ENCODE assay signal across 9 cellular contexts in the genomic region with DNA sequence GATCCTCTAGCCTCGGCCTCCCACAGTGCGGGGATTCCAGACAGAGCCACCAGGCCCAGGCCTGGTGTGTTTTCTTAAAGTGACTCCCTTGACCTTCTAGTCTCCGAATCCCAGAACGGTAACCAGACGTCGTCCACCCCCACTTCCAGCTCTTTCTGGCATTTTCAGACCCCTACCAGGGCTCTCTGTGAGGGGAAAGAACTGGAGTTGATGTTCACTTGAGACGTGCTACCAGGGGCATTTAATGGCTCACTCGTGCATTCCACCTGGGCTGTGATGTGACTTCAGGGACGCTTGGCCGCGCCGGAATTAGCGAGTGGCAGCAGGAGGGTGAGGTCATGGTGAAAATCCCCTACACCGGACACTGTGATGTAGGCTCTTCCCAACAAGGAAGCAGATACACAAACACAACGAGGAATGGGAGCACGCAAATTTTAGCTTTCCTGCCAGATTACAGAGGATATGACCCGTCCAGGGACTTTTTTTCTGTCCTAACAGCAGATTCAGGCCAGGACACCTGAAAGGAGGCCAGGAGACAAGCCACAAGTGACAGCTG. TPM values are rescaled to one million over a fixed set of nuclear protein-coding genes. Genes with fewer than 3 reads are reported as not detected.
DNase-seq lines count a peak whose midpoint lies in the region; ATAC-seq, FAIRE-seq and TF ChIP-seq lines count a peak whose summit lies in the region.
"Had no signal": no experiment of that assay in that cellular context is flagged by ENCODE, and none has a peak within 500 bp of the region (broad histone marks: within the 10 kb centered on the region; RNA-seq: fewer than 3 reads in every experiment).

No MANE protein-coding gene starts in this region.

- no peaks in the 10 kb centered on the region for H3K9me3 ChIP-seq in vagina

- intact Hi-C loops in vagina (cut with DNase I): loop anchor here (2.0 to 5.0 kb wide), 2 partner anchors 43 to 80 kb away; no protein-coding TSS in a partner anchor

- peaks cover 51% of the 10 kb centered on the region for H3K4me1 ChIP-seq in vagina

- H3K36me3 ChIP-seq in vagina: peaks cover 0 to 10% of the 10 kb centered on the region in 2 donors

- H3K4me1 Mint-ChIP-seq in stimulated activated naive CD8-positive, alpha-beta T cell treated with anti-CD3 and anti-CD28 coated beads, Interleukin-15, Interleukin-2, amounts not matched to agents 100 ng/mL and 50 ng/mL, for 24 hours (ENCODE audit: low read depth): peaks cover 37% of the 10 kb centered on the region

- H3K9me3 Mint-ChIP-seq in stimulated activated naive CD8-positive, alpha-beta T cell treated with anti-CD3 and anti-CD28 coated beads, Interleukin-15, Interleukin-2, amounts not matched to agents 100 ng/mL and 50 ng/mL, for 24 hours: no peaks in the 10 kb centered on the region

- peak overlapping the region; percentile 97 for H3K27ac Mint-ChIP-seq in stimulated activated naive CD8-positive, alpha-beta T cell treated with anti-CD3 and anti-CD28 coated beads, Interleukin-15, Interleukin-2, amounts not matched to agents 100 ng/mL and 50 ng/mL, for 24 hours

- no peaks in the 10 kb centered on the region for H3K27me3 ChIP-seq in vagina

- TF ChIP-seq POLR2A in vagina (IDR thresholded peaks at IDR 0.05): no peak

- TF ChIP-seq CTCF in vagina (IDR thresholded peaks at IDR 0.05): no peak

- H3K27me3 Mint-ChIP-seq in stimulated activated naive CD8-positive, alpha-beta T cell treated with anti-CD3 and anti-CD28 coated beads, Interleukin-15, Interleukin-2, amounts not matched to agents 100 ng/mL and 50 ng/mL, for 24 hours: peaks cover 3% of the 10 kb centered on the region

- peaks cover 31% of the 10 kb centered on the region for H3K36me3 Mint-ChIP-seq in stimulated activated naive CD8-positive, alpha-beta T cell treated with anti-CD3 and anti-CD28 coated beads, Interleukin-15, Interleukin-2, amounts not matched to agents 100 ng/mL and 50 ng/mL, for 24 hours (ENCODE audit: low read depth)

- peak overlapping the region; percentile 89 for H3K4me3 Mint-ChIP-seq in stimulated activated naive CD8-positive, alpha-beta T cell treated with anti-CD3 and anti-CD28 coated beads, Interleukin-15, Interleukin-2, amounts not matched to agents 100 ng/mL and 50 ng/mL, for 24 hours

- H3K4me3 ChIP-seq in vagina: peak overlapping the region; percentile 77 to 85

- H3K27ac ChIP-seq in cingulate gyrus (ENCODE audit: low read depth, low read length) (peak overlapping the region; percentile 94), vagina (peak overlapping the region; percentile 99)

- FAIRE-seq in HTR-8/SVneo (lab: Jason Lieb, UNC): no peak
- FAIRE-seq: endometrium had no signal

- no peak for DNase-seq in stimulated activated naive CD8-positive, alpha-beta T cell treated with anti-CD3 and anti-CD28 coated beads, Interleukin-15, Interleukin-2, amounts not matched to agents 100 U/mL and 50 U/mL, for 24 hours
- DNase-seq in mucosa of gallbladder (ENCODE audit: low spot score): peak; percentile 43
- no peak for DNase-seq in vagina (ENCODE audit: extremely low spot score in 2 of 2)
- DNase-seq in HTR-8/SVneo (ENCODE audit: insufficient read length, low spot score): no peak
- DNase-seq in MV-4-11 (lab: John Stamatoyannopoulos, UW): no peak
- DNase-seq in stimulated activated naive CD4-positive, alpha-beta T cell treated with Interleukin-2 at 50 U/mL for 16 hours (lab: John Stamatoyannopoulos, UW): no peak

- ATAC-seq in stimulated activated naive CD8-positive, alpha-beta T cell treated with anti-CD3 and anti-CD28 coated beads, Interleukin-15, Interleukin-2, amounts not matched to agents 100 U/mL and 50 U/mL, for 24 hours: no peak

RNA-seq across cellular contexts. Expression of a gene that starts 1.1 kb away (rescaled TPM):
- total RNA-seq in mucosa of gallbladder: 38.3 TPM
- total RNA-seq in vagina: 41.7 TPM
